8 cellular contexts compared by ENCODE assay signal in the genomic region with DNA sequence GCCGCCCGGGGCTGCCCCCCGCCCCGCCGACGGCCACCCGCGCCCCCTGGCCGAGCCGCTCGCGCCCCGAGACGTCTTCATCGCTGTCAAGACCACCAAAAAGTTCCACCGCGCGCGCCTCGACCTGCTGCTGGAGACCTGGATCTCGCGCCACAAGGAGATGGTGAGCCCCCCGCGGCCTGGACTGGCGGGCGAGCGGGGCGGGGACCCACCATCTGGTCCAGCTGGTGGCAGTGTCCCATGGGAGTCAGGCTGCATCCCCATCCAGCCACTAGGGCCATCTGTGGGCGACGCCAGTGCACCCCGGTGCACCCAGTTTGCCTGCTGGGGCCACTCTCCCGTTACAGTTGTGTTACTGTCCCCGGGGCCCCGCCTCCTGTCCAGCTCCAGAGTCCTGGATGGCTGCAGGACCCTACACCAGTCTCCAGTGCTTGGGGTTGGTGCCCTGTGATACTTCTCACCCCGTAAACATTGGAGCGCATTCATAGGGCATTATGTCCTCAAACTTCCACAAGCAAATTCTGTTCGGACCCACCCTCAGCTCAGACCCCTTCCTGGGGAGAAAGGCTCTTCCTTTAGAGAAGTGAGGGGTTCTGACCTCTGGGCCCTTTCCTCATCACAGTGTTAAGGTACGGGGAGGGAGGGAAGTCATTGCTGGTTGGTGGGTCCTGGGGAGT. TPM values are rescaled to one million over a fixed set of nuclear protein-coding genes. Genes with fewer than 3 reads are reported as not detected.
DNase-seq lines count a peak whose midpoint lies in the region; ATAC-seq and TF ChIP-seq lines count a peak whose summit lies in the region.

No MANE protein-coding gene starts in this region.

- H3K36me3 Mint-ChIP-seq in nephron progenitor cell (ENCODE audit: low read depth) = no peaks in the 10 kb centered on the region

- H3K27me3 Mint-ChIP-seq in nephron progenitor cell (ENCODE audit: low read depth, poor library complexity) = peaks cover 17% of the 10 kb centered on the region

- H3K27me3 ChIP-seq in effector memory CD4-positive, alpha-beta T cell (replicated peaks; ENCODE audit: control insufficient read depth, insufficient read depth, low read length, poor library complexity, severe bottlenecking) = no peaks in the 10 kb centered on the region

- no peak for TF ChIP-seq CTCF in AG04449 (IDR thresholded peaks at IDR 0.05; ENCODE audit: insufficient read depth, low read length, missing control alignments)
- 0 out of 2 replicates have a peak, but pooled peaks have one; percentile 4 for TF ChIP-seq CTCF in GM12874 (IDR thresholded peaks at IDR 0.05; ENCODE audit: insufficient read depth, low read depth, low read length)
- TF ChIP-seq CTCF in nephron progenitor cell (IDR thresholded peaks at IDR 0.05) = no peak

- H3K4me3 ChIP-seq in AG04449 (ENCODE audit: low read depth, low read length) = peak overlapping the region; percentile 57
- H3K4me3 ChIP-seq in effector memory CD4-positive, alpha-beta T cell (ENCODE audit: insufficient read depth, low read depth, low read length, poor library complexity, severe bottlenecking) = peak overlapping the region; percentile 93

- no peaks in the 10 kb centered on the region for H3K9me3 Mint-ChIP-seq in nephron progenitor cell

- CTCF ChIA-PET in AG04449 (lab: Yijun Ruan, JAX) = interaction anchor here (0.8 to 1.7 kb wide), 2 partner anchors 10 to 42 kb away, joined by 3 to 5 read pairs; no protein-coding TSS in a partner anchor

- peak overlapping the region; percentile 93 for H3K27ac ChIP-seq in effector memory CD4-positive, alpha-beta T cell (ENCODE audit: insufficient read depth, low read length, poor library complexity, severe bottlenecking)

- H3K4me1 ChIP-seq in effector memory CD4-positive, alpha-beta T cell (ENCODE audit: control insufficient read depth, insufficient read depth, low read length, poor library complexity, severe bottlenecking) = peaks cover 41% of the 10 kb centered on the region

- peak overlapping the region; percentile 85 for H3K4me3 Mint-ChIP-seq in nephron progenitor cell

- DNase-seq in AG04449 (ENCODE audit: low read depth, low spot score) (no peak), SK-N-DZ (ENCODE audit: low spot score) (peak; percentile 59), nephron progenitor cell (no peak), inferior parietal cortex (ENCODE audit: extremely low spot score) (no peak), foreskin melanocyte (no peak)
- DNase-seq in effector memory CD4-positive, alpha-beta T cell = no peak

- H3K36me3 ChIP-seq in effector memory CD4-positive, alpha-beta T cell (ENCODE audit: control insufficient read depth, insufficient read depth, low read length) = peaks cover 8% of the 10 kb centered on the region

- ATAC-seq in HG03457 (IDR thresholded peaks at IDR 0.05; ENCODE audit: unreplicated experiment) = no peak

- H3K4me1 Mint-ChIP-seq in nephron progenitor cell = peaks cover 50% of the 10 kb centered on the region

- no peaks in the 10 kb centered on the region for H3K9me3 ChIP-seq in effector memory CD4-positive, alpha-beta T cell (ENCODE audit: control insufficient read depth, low read length)

- POLR2A ChIA-PET in AG04449 (lab: Yijun Ruan, JAX) = no interaction called here

- no peak overlapping the region for H3K27ac Mint-ChIP-seq in nephron progenitor cell

RNA-seq across cellular contexts. Expression of a gene that starts 0.7 kb away (rescaled TPM):
- 21.8 and 24.5 TPM in 2 replicates for polyA plus RNA-seq in SK-N-DZ (2014; cell fraction: cytosol; rRNA removed)
- 50.4 and 51.5 TPM in 2 replicates for polyA plus RNA-seq in SK-N-DZ (2014; cell fraction: nucleus; rRNA removed)

RNA-seq across cellular contexts. Expression of a gene that starts 35.1 kb away (rescaled TPM):
- polyA plus RNA-seq in SK-N-DZ (2014; cell fraction: cytosol; rRNA removed) = 76.1 and 82.5 TPM in 2 replicates
- polyA plus RNA-seq in SK-N-DZ (2014; cell fraction: nucleus; rRNA removed) = 306 and 317 TPM in 2 replicates

RNA-seq across cellular contexts. Expression of a gene that starts 38.5 kb away (rescaled TPM):
- polyA plus RNA-seq in SK-N-DZ (2014; cell fraction: cytosol; rRNA removed) = 2.9 and 3.2 TPM in 2 replicates
- 13.3 and 22.4 TPM in 2 replicates for polyA plus RNA-seq in SK-N-DZ (2014; cell fraction: nucleus; rRNA removed)

RNA-seq across cellular contexts. Expression of a gene that starts 44.1 kb away (rescaled TPM):
- not detected in 2 replicates for polyA plus RNA-seq in SK-N-DZ (2014; cell fraction: cytosol; rRNA removed)
- polyA plus RNA-seq in SK-N-DZ (2014; cell fraction: nucleus; rRNA removed) = not detected in 2 replicates
